ENCODE assay signal across 24 cellular contexts in genomic region chr16:49740190-49740589, GRCh38.
"Had no signal": no experiment of that assay in that cellular context is flagged by ENCODE, and none has a peak within 500 bp of the region (broad histone marks: within the 10 kb centered on the region; RNA-seq: fewer than 3 reads in every experiment).

No MANE protein-coding gene starts in this region.

- FAIRE-seq: colon, endothelial cell of umbilical vein, frontal cortex, kidney had no signal

- H3K4me1 ChIP-seq: foreskin keratinocyte, left lung, lower lobe of right lung had no signal

- H3K27ac Mint-ChIP-seq: immature natural killer cell, mesothelial cell of epicardium had no signal

- H3K9me3 ChIP-seq: esophagus muscularis mucosa, gastroesophageal sphincter, heart right ventricle, left lung, lower lobe of right lung, mucosa of descending colon had no signal

- H3K27me3 ChIP-seq: dorsolateral prefrontal cortex, esophagus muscularis mucosa, gastroesophageal sphincter, heart right ventricle, left lung had no signal

- H3K4me3 Mint-ChIP-seq: immature natural killer cell, mesothelial cell of epicardium had no signal

- H3K36me3 Mint-ChIP-seq: immature natural killer cell, mesothelial cell of epicardium had no signal

- H3K9me3 Mint-ChIP-seq: immature natural killer cell, mesothelial cell of epicardium had no signal

- H3K27ac ChIP-seq: coronary artery, dorsolateral prefrontal cortex, esophagus muscularis mucosa, foreskin keratinocyte, gastroesophageal sphincter, heart right ventricle, left lung, lower lobe of right lung had no signal

- DNase-seq: dermis blood vessel endothelial cell; dorsolateral prefrontal cortex; effector CD4-positive, alpha-beta T cell; effector memory CD4-positive, alpha-beta T cell; foreskin keratinocyte; head of caudate nucleus; heart right ventricle; hippocampal formation; immature natural killer cell; islet precursor cell; kidney; kidney glomerular epithelial cell; left lung; left ventricle myocardium superior; lower lobe of right lung; mesenchymal stem cell had no signal

- H3K36me3 ChIP-seq: esophagus muscularis mucosa, gastroesophageal sphincter, heart right ventricle, left lung, lower lobe of right lung had no signal

- ATAC-seq: foreskin keratinocyte, gastroesophageal sphincter, heart right ventricle, left lung, left ventricle myocardium superior, lower lobe of right lung, mucosa of descending colon had no signal

- H3K4me3 ChIP-seq: coronary artery, dorsolateral prefrontal cortex, esophagus muscularis mucosa, gastroesophageal sphincter, heart right ventricle, left lung, lower lobe of right lung, mucosa of descending colon had no signal

- H3K4me1 Mint-ChIP-seq: immature natural killer cell had no signal
